12 cellular contexts compared by ENCODE assay signal in genomic region chr13:98821372-98822237, GRCh38.
DNase-seq lines count a peak whose midpoint lies in the region; ATAC-seq and TF ChIP-seq lines count a peak whose summit lies in the region.
"Had no signal": no experiment of that assay in that cellular context is flagged by ENCODE, and none has a peak within 500 bp of the region (broad histone marks: within the 10 kb centered on the region; RNA-seq: fewer than 3 reads in every experiment).

No MANE protein-coding gene starts in this region.

- no peak overlapping the region for H3K4me3 ChIP-seq in foreskin fibroblast (ENCODE audit: low read depth in 1 of 2, low read length in 2 of 2)
- H3K4me3 ChIP-seq in neuronal stem cell (ENCODE audit: low read length in 2 of 2): no peak overlapping the region
- H3K4me3 ChIP-seq: Peyer's patch, psoas muscle had no signal

- no peak overlapping the region for H2BK15ac ChIP-seq in neuronal stem cell (ENCODE audit: low read length)

- ATAC-seq in stimulated activated naive CD8-positive, alpha-beta T cell treated with anti-CD3 and anti-CD28 coated beads, Interleukin-15, amount 100 ng/mL, for 72 hours: no peak
- ATAC-seq: activated T-helper 17 cell treated with anti-CD3 and anti-CD28 coated beads, Interleukin-2, amount 50 U/mL, for 72 hours had no signal

- no peaks in the 10 kb centered on the region for H3K36me3 ChIP-seq in neuronal stem cell (replicated peaks in 1 of 2; ENCODE audit: control insufficient read depth in 2 of 2, insufficient read depth in 2 of 2, low read length in 2 of 2)

- H3K4me3 Mint-ChIP-seq in stimulated activated naive CD8-positive, alpha-beta T cell treated with anti-CD3 and anti-CD28 coated beads, Interleukin-15, amount 100 ng/mL, for 72 hours: no peak overlapping the region
- H3K4me3 Mint-ChIP-seq: activated T-helper 17 cell treated with anti-CD3 and anti-CD28 coated beads, Interleukin-2, amount 50 U/mL, for 72 hours had no signal

- no peak overlapping the region for H3K4me2 ChIP-seq in neuronal stem cell (ENCODE audit: insufficient read depth, low read length, poor library complexity, severe bottlenecking)

- no peaks in the 10 kb centered on the region for H3K79me1 ChIP-seq in neuronal stem cell (ENCODE audit: low read depth, low read length)

- H3K18ac ChIP-seq in neuronal stem cell (ENCODE audit: low read length): no peak overlapping the region

- peaks cover 20% of the 10 kb centered on the region for H3K4me1 Mint-ChIP-seq in stimulated activated naive CD8-positive, alpha-beta T cell treated with anti-CD3 and anti-CD28 coated beads, Interleukin-15, amount 100 ng/mL, for 72 hours

- peaks cover 11% of the 10 kb centered on the region in 2 donors for H3K4me1 ChIP-seq in neuronal stem cell (ENCODE audit: control insufficient read depth in 2 of 2, insufficient read depth in 1 of 2, low read depth in 1 of 2, low read length in 2 of 2)
- H3K4me1 ChIP-seq: psoas muscle had no signal

- no peak overlapping the region for H4K8ac ChIP-seq in neuronal stem cell (ENCODE audit: low read depth, low read length)

- no peak overlapping the region for H2BK120ac ChIP-seq in neuronal stem cell (ENCODE audit: low read depth, low read length)

- no peak overlapping the region for H4K91ac ChIP-seq in neuronal stem cell (ENCODE audit: low read depth, low read length, poor library complexity)

- peak overlapping the region in 1 of 2 donors; percentile 48 for H3K27ac Mint-ChIP-seq in stimulated activated naive CD8-positive, alpha-beta T cell treated with anti-CD3 and anti-CD28 coated beads, Interleukin-15, amount 100 ng/mL, for 72 hours
- H3K27ac Mint-ChIP-seq: activated T-helper 17 cell treated with anti-CD3 and anti-CD28 coated beads, Interleukin-2, amount 50 U/mL, for 72 hours had no signal

- TF ChIP-seq CTCF in foreskin fibroblast (IDR thresholded peaks at IDR 0.05; ENCODE audit: low read depth, low read length): no peak

- no peak overlapping the region for H3K23ac ChIP-seq in neuronal stem cell (ENCODE audit: low read depth, low read length, poor library complexity)

- no peaks in the 10 kb centered on the region for H3K27me3 ChIP-seq in neuronal stem cell (ENCODE audit: control insufficient read depth in 3 of 3, insufficient read depth in 3 of 3, low read depth in 1 of 3, low read length in 3 of 3)
- H3K27me3 ChIP-seq: Peyer's patch had no signal

- H3K9ac ChIP-seq in neuronal stem cell (ENCODE audit: low read depth, low read length, poor library complexity): no peak overlapping the region

- WGBS in neuronal stem cell (ENCODE audit: extremely low coverage in 2 of 2, insufficient read length in 2 of 2, insufficient replicate concordance in 1 of 2), 2 donors: no CpG with 5 or more reads among the region's 9 CpGs

- H2BK5ac ChIP-seq in neuronal stem cell (ENCODE audit: low read length): no peak overlapping the region

- in situ Hi-C loops in ACHN (cut with HindIII; ENCODE audit: low pct_ligation_motif_present, low pct_unique_long_range_greater_than_20kb, low sequenced_read_pairs): no loop called here

- no peak overlapping the region for H3K27ac ChIP-seq in neuronal stem cell (replicated peaks; ENCODE audit: low read length)
- H3K27ac ChIP-seq: psoas muscle had no signal

- peak overlapping the region; percentile 60 for H2AFZ ChIP-seq in neuronal stem cell (ENCODE audit: low read length)

- no peak overlapping the region for H3K14ac ChIP-seq in neuronal stem cell (ENCODE audit: low read length)

- H3K9me3 ChIP-seq in neuronal stem cell (replicated peaks in 1 of 2; ENCODE audit: control insufficient read depth in 2 of 2, insufficient read depth in 1 of 2, low read depth in 1 of 2, low read length in 2 of 2): no peaks in the 10 kb centered on the region
- H3K9me3 ChIP-seq: Peyer's patch, psoas muscle had no signal

- no peaks in the 10 kb centered on the region for H3K27me3 Mint-ChIP-seq in stimulated activated naive CD8-positive, alpha-beta T cell treated with anti-CD3 and anti-CD28 coated beads, Interleukin-15, amount 100 ng/mL, for 72 hours
- H3K27me3 Mint-ChIP-seq: activated T-helper 17 cell treated with anti-CD3 and anti-CD28 coated beads, Interleukin-2, amount 50 U/mL, for 72 hours had no signal

- H3K9me3 Mint-ChIP-seq in stimulated activated naive CD8-positive, alpha-beta T cell treated with anti-CD3 and anti-CD28 coated beads, Interleukin-15, amount 100 ng/mL, for 72 hours: no peaks in the 10 kb centered on the region
- H3K9me3 Mint-ChIP-seq: activated T-helper 17 cell treated with anti-CD3 and anti-CD28 coated beads, Interleukin-2, amount 50 U/mL, for 72 hours had no signal

- H2BK12ac ChIP-seq in neuronal stem cell (ENCODE audit: low read length): no peak overlapping the region

- no peak overlapping the region for H2AK5ac ChIP-seq in neuronal stem cell (ENCODE audit: low read depth, low read length)

- H3K4ac ChIP-seq in neuronal stem cell (ENCODE audit: low read length): no peak overlapping the region

- DNase-seq in ACHN: peak; percentile 11
- peak; percentile 8 for DNase-seq in SW480 (ENCODE audit: low spot score)
- peak; percentile 44 to 78 for DNase-seq in foreskin fibroblast
- no peak for DNase-seq in neuronal stem cell (ENCODE audit: low spot score)
- no peak for DNase-seq in H4 (ENCODE audit: low spot score)
- no peak for DNase-seq in stimulated activated naive CD8-positive, alpha-beta T cell treated with anti-CD3 and anti-CD28 coated beads, Interleukin-15, amount 100 ng/mL, for 72 hours
- DNase-seq in middle frontal gyrus (ENCODE audit: extremely low spot score, low spot score): no peak
- DNase-seq in activated T-cell treated with anti-CD3 and anti-CD28 coated beads for 4 hours: no peak
- DNase-seq: effector CD8-positive, alpha-beta T cell; Peyer's patch; psoas muscle had no signal

Comparison
In these comparisons a context has a peak if more than half of its experiments do, and no peak if none do; other contexts are left out.
1. DNase-seq: peak in ACHN (single experiment), SW480 (single experiment) and foreskin fibroblast (2 of 2); none in neuronal stem cell (single experiment), H4 (single experiment), stimulated activated naive CD8-positive, alpha-beta T cell treated with anti-CD3 and anti-CD28 coated beads, Interleukin-15, amount 100 ng/mL, for 72 hours (0 of 2), middle frontal gyrus (single experiment) and activated T-cell treated with anti-CD3 and anti-CD28 coated beads for 4 hours (single experiment).